Comparison of ENCODE assay signal across 8 cellular contexts in genomic region chr10:2366532-2366931, GRCh38.
"Had no signal": no experiment of that assay in that cellular context is flagged by ENCODE, and none has a peak within 500 bp of the region (broad histone marks: within the 10 kb centered on the region; RNA-seq: fewer than 3 reads in every experiment).

No MANE protein-coding gene starts in this region.

- H2AFZ ChIP-seq: GM23248, GM23338 had no signal

- H3K36me3 ChIP-seq: HAP-1 had no signal

- H3K9ac ChIP-seq: GM23248 had no signal

- H3K4me3 ChIP-seq: GM23248, GM23338, HAP-1 had no signal

- H3K27ac ChIP-seq: GM23248 had no signal

- H3K4me2 ChIP-seq: GM23338 had no signal

- H3K9me3 ChIP-seq: HAP-1 had no signal

- DNase-seq: GM23248, GOT3, H7, H9, HCEC 1CT, HFFc6 had no signal
